In genomic region chr1:224542783-224543440, GRCh38 we compare ENCODE assay signal across 1 cellular context.
TF ChIP-seq lines count a peak whose summit lies in the region.

No MANE protein-coding gene starts in this region.

TF ChIP-seq in HEK293, 187 proteins besides CTCF, POLR2A, EP300 and RAD21 (continued from another document and continues in another):
- TF ChIP-seq ZNF19 (tag by site-specific recombination; IDR thresholded peaks at IDR 0.05; ENCODE audit: low read depth) (no peak), ZFP69B (tag by site-specific recombination; IDR thresholded peaks at IDR 0.05) (peak; percentile 84), ZBTB6 (tag by site-specific recombination; IDR thresholded peaks at IDR 0.05) (0 out of 2 replicates have a peak, but pooled peaks have one; percentile 26), HOXC10 (CRISPR knock-in tag; IDR thresholded peaks at IDR 0.05) (no peak), PRDM1 (tag by site-specific recombination; IDR thresholded peaks at IDR 0.05) (no peak), ZBTB49 (tag by site-specific recombination; IDR thresholded peaks at IDR 0.05; ENCODE audit: low read depth) (no peak), ZNF148 (tag by site-specific recombination; IDR thresholded peaks at IDR 0.05; ENCODE audit: borderline replicate concordance) (no peak), SP7 (tag by site-specific recombination; IDR thresholded peaks at IDR 0.05) (peak; percentile 97), ZNF366 (tag by site-specific recombination; conservative IDR thresholded peaks at IDR 0.05) (peak; percentile 93), ZNF335 (tag by site-specific recombination; conservative IDR thresholded peaks at IDR 0.05) (peak; percentile 88), IKZF3 (tag by site-specific recombination; IDR thresholded peaks at IDR 0.05) (0 out of 2 replicates have a peak, but pooled peaks have one; percentile 11), ZNF398 (tag by site-specific recombination; IDR thresholded peaks at IDR 0.05) (peak; percentile 78), ZNF558 (tag by site-specific recombination; IDR thresholded peaks at IDR 0.05) (0 out of 2 replicates have a peak, but pooled peaks have one; percentile 20), ZNF350 (tag by site-specific recombination; IDR thresholded peaks at IDR 0.05) (no peak), INSM2 (tag by site-specific recombination; IDR thresholded peaks at IDR 0.05) (peak; percentile 85), PRDM10 (tag by site-specific recombination; IDR thresholded peaks at IDR 0.05) (peak; percentile 88), ZNF175 (tag by site-specific recombination; IDR thresholded peaks at IDR 0.05) (no peak), SP3 (tag by site-specific recombination; IDR thresholded peaks at IDR 0.05) (peak; percentile 52; the same call in 1 of the 2 replicates), ZNF837 (tag by site-specific recombination; IDR thresholded peaks at IDR 0.05) (no peak), ZNF274 (IDR thresholded peaks at IDR 0.05; ENCODE audit: low read length) (no peak), ZNF274 (tag by site-specific recombination; IDR thresholded peaks at IDR 0.05; ENCODE audit: borderline replicate concordance) (no peak), BCL11A (tag by site-specific recombination; IDR thresholded peaks at IDR 0.05; ENCODE audit: low read depth) (no peak; the same call in 1 of the 2 replicates), FEZF1 (tag by site-specific recombination; IDR thresholded peaks at IDR 0.05) (peak; percentile 18; the same call in 1 of the 2 replicates), ZNF449 (tag by site-specific recombination; IDR thresholded peaks at IDR 0.05) (peak; percentile 94), SETDB1 (IDR thresholded peaks at IDR 0.05; ENCODE audit: insufficient read length, low read length) (peak; percentile 28), SP2 (tag by site-specific recombination; IDR thresholded peaks at IDR 0.05) (peak; percentile 69), ZNF639 (tag by site-specific recombination; IDR thresholded peaks at IDR 0.05) (peak; percentile 83), ZNF660 (tag by site-specific recombination; IDR thresholded peaks at IDR 0.05) (peak; percentile 88), OSR2 (tag by site-specific recombination; IDR thresholded peaks at IDR 0.05) (peak; percentile 86), ZNF548 (tag by site-specific recombination; IDR thresholded peaks at IDR 0.05) (no peak), ZNF280C (tag by site-specific recombination; IDR thresholded peaks at IDR 0.05) (no peak), PRDM6 (tag by site-specific recombination; IDR thresholded peaks at IDR 0.05) (0 out of 2 replicates have a peak, but pooled peaks have one; percentile 17), ZNF792 (tag by site-specific recombination; IDR thresholded peaks at IDR 0.05) (no peak), MZF1 (tag by site-specific recombination; IDR thresholded peaks at IDR 0.05; ENCODE audit: borderline replicate concordance) (no peak)
